Comparison of ENCODE assay signal across 19 cellular contexts in the genomic region with DNA sequence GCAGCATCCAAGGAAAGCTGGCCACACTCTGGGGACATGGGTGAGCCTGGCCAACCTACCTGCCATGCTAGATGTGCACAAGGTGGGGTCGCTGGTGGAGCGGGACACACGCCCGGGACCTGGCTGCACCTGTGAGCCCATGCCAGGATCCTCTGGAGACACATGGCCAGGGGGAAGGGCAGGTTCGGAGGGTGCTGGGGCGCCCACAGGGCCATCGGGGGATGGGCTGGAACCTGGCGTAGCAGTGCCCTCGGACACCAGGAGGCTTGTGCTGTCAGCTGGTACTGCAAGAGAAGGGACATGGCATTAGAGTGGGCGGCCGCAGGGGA.
"Had no signal": no experiment of that assay in that cellular context is flagged by ENCODE, and none has a peak within 500 bp of the region (broad histone marks: within the 10 kb centered on the region; RNA-seq: fewer than 3 reads in every experiment).

No MANE protein-coding gene starts in this region.

- H3K9ac ChIP-seq: parathyroid adenoma had no signal

- DNase-seq: central memory CD4-positive, alpha-beta T cell; effector memory CD4-positive, alpha-beta T cell; gastrocnemius medialis; kidney glomerular epithelial cell; mammary epithelial cell; natural killer cell; occipital lobe; stimulated activated CD4-positive, alpha-beta T cell treated with anti-CD3 and anti-CD28 coated beads, Interleukin-12 subunit alpha, Interleukin-12 subunit beta, amount 100 ng/mL, for 4 hours; stimulated activated naive CD4-positive, alpha-beta T cell treated with Interleukin-2 at 50 U/mL for 16 hours; trophoblast cell had no signal

- H2AFZ ChIP-seq: hepatocyte, parathyroid adenoma had no signal

- H3K27ac ChIP-seq: breast epithelium, gastrocnemius medialis, hepatocyte, left lung, parathyroid adenoma, prostate gland, skin epidermis had no signal

- H3K4me3 ChIP-seq: breast epithelium, gastrocnemius medialis, hepatocyte, left lung, prostate gland, skin epidermis had no signal

- FAIRE-seq: endometrium had no signal

- H3K4me2 ChIP-seq: hepatocyte had no signal

- H3K79me2 ChIP-seq: hepatocyte, parathyroid adenoma had no signal

- H3K4me1 ChIP-seq: breast epithelium, gastrocnemius medialis, left lung, parathyroid adenoma, prostate gland had no signal

- ATAC-seq: esophagus mucosa, gastrocnemius medialis, left lung, natural killer cell, sciatic nerve had no signal

- H3K36me3 ChIP-seq: breast epithelium, gastrocnemius medialis, left lung, prostate gland had no signal

- H3K9me3 ChIP-seq: breast epithelium, gastrocnemius medialis, left lung, prostate gland had no signal

- H3K27me3 ChIP-seq: gastrocnemius medialis, left lung had no signal
